20 cellular contexts compared by ENCODE assay signal in genomic region chr3:131223373-131224289, GRCh38.
"Had no signal": no experiment of that assay in that cellular context is flagged by ENCODE, and none has a peak within 500 bp of the region (broad histone marks: within the 10 kb centered on the region; RNA-seq: fewer than 3 reads in every experiment).

No MANE protein-coding gene starts in this region.

- H3K9me3 ChIP-seq: body of pancreas, right lobe of liver, tibial nerve had no signal

- H3K27ac Mint-ChIP-seq: activated CD4-positive, alpha-beta T cell treated with anti-CD3 and anti-CD28 coated beads, Interleukin-2, amount 10 ng/mL, durations not matched to agents 7 days and 5 days; activated naive CD8-positive, alpha-beta T cell; nephron had no signal

- H3K27me3 Mint-ChIP-seq: activated CD4-positive, alpha-beta T cell treated with anti-CD3 and anti-CD28 coated beads, Interleukin-2, amount 10 ng/mL, durations not matched to agents 7 days and 5 days; activated naive CD8-positive, alpha-beta T cell; central memory CD8-positive, alpha-beta T cell had no signal

- H3K4me3 Mint-ChIP-seq: activated CD4-positive, alpha-beta T cell treated with anti-CD3 and anti-CD28 coated beads, Interleukin-2, amount 10 ng/mL, durations not matched to agents 7 days and 5 days; activated naive CD8-positive, alpha-beta T cell; central memory CD8-positive, alpha-beta T cell; nephron had no signal

- H3K27ac ChIP-seq: body of pancreas, foreskin keratinocyte, right lobe of liver, tibial nerve had no signal

- H3K4me3 ChIP-seq: body of pancreas, right lobe of liver, smooth muscle cell, tibial nerve had no signal

- H3K36me3 ChIP-seq: right lobe of liver, tibial nerve had no signal

- H3K36me3 Mint-ChIP-seq: activated naive CD8-positive, alpha-beta T cell had no signal

- H3K4me1 ChIP-seq: body of pancreas, right lobe of liver, tibial nerve had no signal

- H3K27me3 ChIP-seq: body of pancreas, foreskin keratinocyte, right lobe of liver, tibial nerve had no signal

- ATAC-seq: body of pancreas, foreskin keratinocyte, right lobe of liver had no signal

- DNase-seq: activated CD4-positive, alpha-beta T cell treated with anti-CD3 and anti-CD28 coated beads, Interleukin-2, amount 10 ng/mL, durations not matched to agents 7 days and 5 days; activated CD8-positive, alpha-beta memory T cell treated with anti-CD3 and anti-CD28 coated beads, Interleukin-2, amount 50 U/mL, for 48 hours; activated gamma-delta T cell treated with Interleukin-2 at 50 U/mL for 16 hours; amygdala; body of pancreas; effector CD8-positive, alpha-beta T cell; foreskin keratinocyte; glutamatergic neuron; hypothalamus; mesendoderm; right lobe of liver; stimulated activated CD4-positive, alpha-beta T cell treated with anti-CD3 and anti-CD28 coated beads, Interleukin-4, amount 100 ng/mL, for 4 hours; stimulated activated CD8-positive, alpha-beta memory T cell treated with anti-CD3 and anti-CD28 coated beads, Interleukin-4, amount 100 ng/mL, for 48 hours; stimulated activated naive CD4-positive, alpha-beta T cell treated with Interleukin-2 at 50 U/mL for 16 hours; substantia nigra had no signal

- H3K9me3 Mint-ChIP-seq: activated CD4-positive, alpha-beta T cell treated with anti-CD3 and anti-CD28 coated beads, Interleukin-2, amount 10 ng/mL, durations not matched to agents 7 days and 5 days; central memory CD8-positive, alpha-beta T cell; nephron had no signal

- H3K4me1 Mint-ChIP-seq: activated CD4-positive, alpha-beta T cell treated with anti-CD3 and anti-CD28 coated beads, Interleukin-2, amount 10 ng/mL, durations not matched to agents 7 days and 5 days; nephron had no signal
